ENCODE assay signal across 9 cellular contexts in genomic region chr3:47910777-47911440, GRCh38.
DNase-seq lines count a peak whose midpoint lies in the region; TF ChIP-seq lines count a peak whose summit lies in the region.
"Had no signal": no experiment of that assay in that cellular context is flagged by ENCODE, and none has a peak within 500 bp of the region (broad histone marks: within the 10 kb centered on the region; RNA-seq: fewer than 3 reads in every experiment).

No MANE protein-coding gene starts in this region.

- in situ Hi-C loops in GM13976 (cut with MboI; ENCODE audit: low sequenced_read_pairs, unreplicated experiment) = no loop called here

- CTCF ChIA-PET in HEK293 (lab: Yijun Ruan, JAX) = interaction anchor here (1.0 kb wide), 1 partner anchor 74 kb away, joined by 3 read pairs; no protein-coding TSS in a partner anchor

- H3K79me2 ChIP-seq in ACC112 (ENCODE audit: control insufficient read depth, insufficient read depth, low read length, unreplicated experiment) = no peaks in the 10 kb centered on the region

- POLR2A ChIA-PET in HEK293 (lab: Yijun Ruan, JAX) = no interaction called here

- H3K4me3 ChIP-seq in ACC112 (ENCODE audit: low read depth, low read length) (peak overlapping the region; percentile 33), HEK293 (ENCODE audit: low read depth, low read length) (no peak overlapping the region), ascending aorta (no peak overlapping the region)

- peaks cover 24% of the 10 kb centered on the region for H3K36me3 ChIP-seq in ACC112 (ENCODE audit: insufficient read depth, low read length)
- peaks cover 0 to 36% of the 10 kb centered on the region in 2 experiments; a peak in 2 of 3 replicates for H3K36me3 ChIP-seq in HEK293 (ENCODE audit: control insufficient read depth in 2 of 2, insufficient read depth in 1 of 2, low read length in 2 of 2)
- H3K36me3 ChIP-seq in ascending aorta = peaks cover 30 to 71% of the 10 kb centered on the region in 2 donors

- intact Hi-C loops in ascending aorta (cut with DNase I) = no loop called here

- no peak for TF ChIP-seq CTCF in HEK293 (tag by site-specific recombination; IDR thresholded peaks at IDR 0.05)
- no peak for TF ChIP-seq CTCF in ascending aorta (IDR thresholded peaks at IDR 0.05)
- TF ChIP-seq CTCF in GM13976 (IDR thresholded peaks at IDR 0.05; ENCODE audit: borderline replicate concordance, control extremely low read depth, extremely low read depth, insufficient read depth, missing control alignments) = no peak

- no peak overlapping the region for H2AFZ ChIP-seq in ACC112 (ENCODE audit: low read length, unreplicated experiment)

- DNase-seq in ascending aorta (ENCODE audit: low spot score in 2 of 2) (no peak), islet precursor cell (peak; percentile 96), GM13976 (ENCODE audit: low spot score) (no peak), Kasumi-1 (lab: John Stamatoyannopoulos, UW) (no peak), NCI-H2196 treated with DMSO at 0.1 percent for 48 hours (lab: John Stamatoyannopoulos, UW; ENCODE audit: unreplicated experiment) (no peak)
- no peak for DNase-seq in activated naive CD4-positive, alpha-beta T cell (lab: John Stamatoyannopoulos, UW)
- DNase-seq: MM.1S had no signal

- H3K4me1 ChIP-seq in ACC112 (ENCODE audit: control insufficient read depth, insufficient read depth, low read length, unreplicated experiment) (peaks cover 23% of the 10 kb centered on the region), HEK293 (ENCODE audit: control insufficient read depth, insufficient read depth, low read length) (no peaks in the 10 kb centered on the region), ascending aorta (peaks cover 0 to 7% of the 10 kb centered on the region in 2 donors)

- H3K27ac ChIP-seq in ACC112 (ENCODE audit: low read depth, low read length) (peak overlapping the region; percentile 71), HEK293 (ENCODE audit: extremely low read depth, low read depth, low read length) (no peak overlapping the region), ascending aorta (peak overlapping the region; percentile 8 to 17)

- H3K9me3 ChIP-seq in HEK293 (ENCODE audit: control insufficient read depth, insufficient read depth, low read depth, low read length) (no peaks in the 10 kb centered on the region), ascending aorta (no peaks in the 10 kb centered on the region)

- no peaks in the 10 kb centered on the region for H3K27me3 ChIP-seq in ACC112 (ENCODE audit: insufficient read depth, low read length)
- no peaks in the 10 kb centered on the region for H3K27me3 ChIP-seq in ascending aorta

TF ChIP-seq in HEK293, 187 proteins besides CTCF, POLR2A, EP300 and RAD21 (continues in another document):
- TF ChIP-seq HIC1 (tag by site-specific recombination; IDR thresholded peaks at IDR 0.05) = peak; percentile 57; the same call in 1 of the 2 replicates
- TF ChIP-seq ZNF600 (tag by site-specific recombination; IDR thresholded peaks at IDR 0.05) = peak; percentile 57
- peak; percentile 49 for TF ChIP-seq PRDM1 (tag by site-specific recombination; IDR thresholded peaks at IDR 0.05)
- 0 out of 2 replicates have a peak, but pooled peaks have one; percentile 25 for TF ChIP-seq ZNF639 (tag by site-specific recombination; IDR thresholded peaks at IDR 0.05)
- no peak for TF ChIP-seq ZNF544 (tag by site-specific recombination; IDR thresholded peaks at IDR 0.05)
- TF ChIP-seq ZNF24 (tag by site-specific recombination; IDR thresholded peaks at IDR 0.05) = no peak
- TF ChIP-seq ZNF335 (tag by site-specific recombination; conservative IDR thresholded peaks at IDR 0.05) = 0 out of 2 replicates have a peak, but pooled peaks have one; percentile 25
- TF ChIP-seq ZNF449 (tag by site-specific recombination; IDR thresholded peaks at IDR 0.05) = no peak
- peak; percentile 35; the same call in 1 of the 2 replicates for TF ChIP-seq ZNF629 (tag by site-specific recombination; IDR thresholded peaks at IDR 0.05)
- TF ChIP-seq PATZ1 (tag by site-specific recombination; IDR thresholded peaks at IDR 0.05) = peak; percentile 49
- TF ChIP-seq PRDM10 (tag by site-specific recombination; IDR thresholded peaks at IDR 0.05) = peak; percentile 81
- TF ChIP-seq WT1 (tag by site-specific recombination; IDR thresholded peaks at IDR 0.05) = no peak
- peak; percentile 36; the same call in 1 of the 2 replicates for TF ChIP-seq ZNF366 (tag by site-specific recombination; conservative IDR thresholded peaks at IDR 0.05)
- TF ChIP-seq SP7 (tag by site-specific recombination; IDR thresholded peaks at IDR 0.05) = peak; percentile 47; the same call in 1 of the 2 replicates
